In the genomic region with DNA sequence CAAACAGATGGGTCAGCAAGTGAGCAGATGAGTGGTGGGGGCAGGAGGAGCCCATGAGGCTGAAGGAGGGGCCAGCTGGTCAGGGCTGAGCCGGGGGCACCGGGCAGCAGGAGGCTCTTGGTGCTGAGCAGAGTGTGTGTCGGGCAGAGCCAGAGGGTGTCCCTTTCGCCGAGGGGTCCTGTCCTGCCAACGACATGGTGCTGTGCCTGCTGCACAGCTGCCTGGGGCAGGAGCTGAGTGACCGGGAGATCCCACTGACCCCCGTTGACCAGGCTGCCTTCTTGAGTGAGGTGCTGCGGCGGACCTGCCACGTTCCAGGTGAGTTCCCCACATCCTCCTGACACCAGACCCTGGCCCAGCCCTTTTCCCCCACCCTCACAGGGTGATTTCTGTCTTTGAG, we compare ENCODE assay signal across 18 cellular contexts. TPM values are rescaled to one million over a fixed set of nuclear protein-coding genes. Genes with fewer than 3 reads are reported as not detected.
DNase-seq lines count a peak whose midpoint lies in the region; ATAC-seq, FAIRE-seq and TF ChIP-seq lines count a peak whose summit lies in the region.
"Had no signal": no experiment of that assay in that cellular context is flagged by ENCODE, and none has a peak within 500 bp of the region (broad histone marks: within the 10 kb centered on the region; RNA-seq: fewer than 3 reads in every experiment).

No MANE protein-coding gene starts in this region.

- H3K9me3 Mint-ChIP-seq in activated naive CD4-positive, alpha-beta T cell treated with anti-CD3 and anti-CD28 coated beads, Interleukin-2, amount 50 U/mL, for 72 hours = no peaks in the 10 kb centered on the region
- H3K9me3 Mint-ChIP-seq: CD8-positive, alpha-beta T cell; H9 had no signal

- H3K36me3 ChIP-seq in kidney (ENCODE audit: control insufficient read depth in 1 of 2, insufficient read depth in 2 of 2, low read length in 2 of 2) = peaks cover 70 to 91% of the 10 kb centered on the region in 2 donors

- H3K27ac ChIP-seq in kidney (ENCODE audit: low read depth in 2 of 2, low read length in 2 of 2) = no peak overlapping the region
- H3K27ac ChIP-seq: BLaER1 had no signal

- no peak for FAIRE-seq in kidney (lab: Jason Lieb, UNC)
- FAIRE-seq: GM12892, GM18507, H1, HTR-8/SVneo had no signal

- no peak overlapping the region for H3K9ac ChIP-seq in kidney (ENCODE audit: low read length in 2 of 2)
- H3K9ac ChIP-seq: BLaER1 had no signal

- no peaks in the 10 kb centered on the region for H3K9me3 ChIP-seq in kidney (ENCODE audit: control insufficient read depth in 1 of 2, low read length in 2 of 2)
- H3K9me3 ChIP-seq: BLaER1 had no signal

- intact Hi-C loops in kidney (cut with DNase I) = no loop called here
- intact Hi-C loops in posterior vena cava (cut with DNase I) = loop anchor here in 1 of 2 donors (5.0 kb wide), 1 partner anchor 1729 kb away; no protein-coding TSS in a partner anchor

- peak overlapping the region; percentile 31 to 39 for H3K27ac Mint-ChIP-seq in activated naive CD4-positive, alpha-beta T cell treated with anti-CD3 and anti-CD28 coated beads, Interleukin-2, amount 50 U/mL, for 72 hours
- H3K27ac Mint-ChIP-seq: CD8-positive, alpha-beta T cell; H9 had no signal

- H3K4me1 ChIP-seq in kidney (ENCODE audit: control insufficient read depth in 1 of 2, insufficient read depth in 1 of 2, low read depth in 1 of 2, low read length in 2 of 2) = no peaks in the 10 kb centered on the region
- H3K4me1 ChIP-seq: BLaER1 had no signal

- no peak overlapping the region for H3K4me3 ChIP-seq in kidney (ENCODE audit: low read length in 2 of 2)
- H3K4me3 ChIP-seq: BLaER1 had no signal

- H3K36me3 Mint-ChIP-seq in activated naive CD4-positive, alpha-beta T cell treated with anti-CD3 and anti-CD28 coated beads, Interleukin-2, amount 50 U/mL, for 72 hours = no peaks in the 10 kb centered on the region

- TF ChIP-seq CTCF in kidney (IDR thresholded peaks at IDR 0.05; ENCODE audit: borderline replicate concordance, extremely low read depth, insufficient read depth) = no peak

- no peak for ATAC-seq in activated naive CD4-positive, alpha-beta T cell treated with anti-CD3 and anti-CD28 coated beads, Interleukin-2, amount 50 U/mL, for 72 hours
- ATAC-seq in GM18868 (IDR thresholded peaks at IDR 0.05; ENCODE audit: unreplicated experiment) = no peak
- ATAC-seq: CD8-positive, alpha-beta T cell had no signal

- no peak for DNase-seq in activated naive CD4-positive, alpha-beta T cell treated with anti-CD3 and anti-CD28 coated beads, Interleukin-2, amount 50 U/mL, for 72 hours (ENCODE audit: low spot score in 2 of 2)
- DNase-seq in activated naive CD4-positive, alpha-beta T cell treated with Interleukin-2 at 50 U/mL for 16 hours = no peak
- peak; percentile 51 for DNase-seq in kidney
- DNase-seq in posterior vena cava (ENCODE audit: low spot score) = peak; percentile 44
- no peak for DNase-seq in DMS79 (lab: John Stamatoyannopoulos, UW)
- DNase-seq in DMS153 (lab: John Stamatoyannopoulos, UW) = no peak
- DNase-seq: 8988T; Calu3; CD8-positive, alpha-beta T cell; GDM1; H9; IMR-90 had no signal

RNA-seq across cellular contexts. Expression of gene HYI, which starts 27.5 kb away (rescaled TPM):
- total RNA-seq in activated naive CD4-positive, alpha-beta T cell treated with anti-CD3 and anti-CD28 coated beads, Interleukin-2, amount 50 U/mL, for 72 hours = 10 to 100 TPM in 1 of 2 donors, 1 to 10 TPM in 1; 9.2 to 26.3 TPM
- total RNA-seq in kidney (50.5 TPM), posterior vena cava (10 to 100 TPM; 27.6 to 28.8 TPM)
- 91.2 TPM for polyA plus RNA-seq in kidney (ENCODE audit: insufficient read depth, low read depth, low replicate concordance)

RNA-seq across cellular contexts. Expression of gene SZT2, which starts 36.5 kb away (rescaled TPM):
- 10 to 100 TPM; 52.1 to 52.2 TPM for total RNA-seq in activated naive CD4-positive, alpha-beta T cell treated with anti-CD3 and anti-CD28 coated beads, Interleukin-2, amount 50 U/mL, for 72 hours
- total RNA-seq in kidney (66.8 TPM), posterior vena cava (10 to 100 TPM; 43.3 to 45.8 TPM)
- 10.4 TPM for polyA plus RNA-seq in kidney (ENCODE audit: insufficient read depth, low read depth, low replicate concordance)

RNA-seq across cellular contexts. Expression of gene MED8, which starts 36.6 kb away (rescaled TPM):
- total RNA-seq in activated naive CD4-positive, alpha-beta T cell treated with anti-CD3 and anti-CD28 coated beads, Interleukin-2, amount 50 U/mL, for 72 hours = 10 to 100 TPM; 32.8 to 53.9 TPM
- total RNA-seq in kidney = 36.5 TPM
- polyA plus RNA-seq in kidney (ENCODE audit: insufficient read depth, low read depth, low replicate concordance) = 44.3 TPM
- total RNA-seq in posterior vena cava = 10 to 100 TPM; 27.0 to 30.5 TPM

RNA-seq across cellular contexts. Expression of gene ELOVL1, which starts 58.4 kb away (rescaled TPM):
- total RNA-seq in activated naive CD4-positive, alpha-beta T cell treated with anti-CD3 and anti-CD28 coated beads, Interleukin-2, amount 50 U/mL, for 72 hours = 10 to 100 TPM; 53.2 to 61.0 TPM
- total RNA-seq in kidney (85.1 TPM), posterior vena cava (10 to 100 TPM; 58.2 to 64.6 TPM)
- 86.0 TPM for polyA plus RNA-seq in kidney (ENCODE audit: insufficient read depth, low read depth, low replicate concordance)

Comparison
In these comparisons a context has a peak if more than half of its experiments do, and no peak if none do; other contexts are left out.
1. DNase-seq: peak in kidney (single experiment) and posterior vena cava (single experiment); none in activated naive CD4-positive, alpha-beta T cell treated with anti-CD3 and anti-CD28 coated beads, Interleukin-2, amount 50 U/mL, for 72 hours (0 of 2), activated naive CD4-positive, alpha-beta T cell treated with Interleukin-2 at 50 U/mL for 16 hours (single experiment), DMS79 (single experiment) and DMS153 (single experiment).